ENCODE assay signal across 22 cellular contexts in the genomic region with DNA sequence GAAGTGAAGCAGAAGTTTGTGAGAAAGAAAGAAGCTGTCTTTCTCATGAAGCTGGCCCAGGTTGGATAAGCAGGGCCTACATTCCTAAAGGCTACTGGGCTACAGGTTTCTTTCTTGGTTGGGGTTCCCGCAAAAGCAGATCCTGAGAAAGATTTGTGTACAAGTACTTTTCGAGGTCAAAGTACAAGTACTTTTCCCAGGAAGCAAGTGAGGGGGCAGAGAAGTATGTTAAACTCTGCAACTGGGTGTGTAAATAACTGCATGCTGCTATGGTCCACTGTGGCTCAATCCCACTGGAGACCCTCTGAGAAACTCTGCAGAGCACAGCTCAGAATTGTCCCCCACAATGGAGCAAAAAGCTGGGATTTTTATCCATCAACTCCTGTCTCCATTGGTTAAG. TPM values are rescaled to one million over a fixed set of nuclear protein-coding genes. Genes with fewer than 3 reads are reported as not detected.
A peak's percentile ranks its signal among the peaks of the same experiment; 100 is the strongest.
DNase-seq lines count a peak whose midpoint lies in the region; ATAC-seq, FAIRE-seq and TF ChIP-seq lines count a peak whose summit lies in the region.
"Had no signal": no experiment of that assay in that cellular context is flagged by ENCODE, and none has a peak within 500 bp of the region (broad histone marks: within the 10 kb centered on the region; RNA-seq: fewer than 3 reads in every experiment).

No MANE protein-coding gene starts in this region.

- BruUV-seq in HepG2 (replicated peaks; lab: Mats Ljungman, UMichigan), result no TSS peak

- H3K4me1 ChIP-seq in HepG2 (ENCODE audit: insufficient read depth, low read length) (peaks cover 20% of the 10 kb centered on the region), right lobe of liver (no peaks in the 10 kb centered on the region), mucosa of descending colon (ENCODE audit: low read depth) (no peaks in the 10 kb centered on the region), GM23248 (ENCODE audit: insufficient read depth) (no peaks in the 10 kb centered on the region), uterus (no peaks in the 10 kb centered on the region)
- H3K4me1 ChIP-seq: BE2C had no signal

- no peak overlapping the region for H3K27ac ChIP-seq in HepG2 (ENCODE audit: extremely low read length, insufficient read depth, low read length)
- H3K27ac ChIP-seq in right lobe of liver, result no peak overlapping the region
- no peak overlapping the region for H3K27ac ChIP-seq in GM23248
- no peak overlapping the region for H3K27ac ChIP-seq in uterus
- H3K27ac ChIP-seq: A549; BLaER1 treated with 17β-estradiol and CSF1 and Interleukin-3, amounts not matched to agents 10 nM and 100 nM had no signal

- no peak for TF ChIP-seq CTCF in HepG2 (CRISPR knock-in tag; IDR thresholded peaks at IDR 0.05)
- TF ChIP-seq CTCF in right lobe of liver (IDR thresholded peaks at IDR 0.05), result no peak
- TF ChIP-seq CTCF in mucosa of descending colon (IDR thresholded peaks at IDR 0.05), result no peak
- TF ChIP-seq CTCF in uterus (IDR thresholded peaks at IDR 0.05), result no peak

- ATAC-seq in HepG2, result peak; percentile 52; the same call in 2 of the 3 replicates
- no peak for ATAC-seq in right lobe of liver
- ATAC-seq in mucosa of descending colon, result peak; percentile 48
- ATAC-seq: A549, HCT116 had no signal

- H3K4me3 ChIP-seq in HepG2 (replicated peaks in 1 of 3; ENCODE audit: insufficient read depth in 1 of 3, low read depth in 2 of 3, low read length in 3 of 3) (no peak overlapping the region), right lobe of liver (no peak overlapping the region), mucosa of descending colon (no peak overlapping the region), GM23248 (no peak overlapping the region), uterus (no peak overlapping the region)
- H3K4me3 ChIP-seq: A549; BLaER1 treated with 17β-estradiol and CSF1 and Interleukin-3, amounts not matched to agents 10 nM and 100 nM had no signal

- no peak for TF ChIP-seq RAD21 in HepG2 (CRISPR knock-in tag; IDR thresholded peaks at IDR 0.05)

- H4K20me1 ChIP-seq in HepG2 (ENCODE audit: insufficient read depth, low read length) (no peaks in the 10 kb centered on the region), GM23248 (ENCODE audit: insufficient read depth) (no peaks in the 10 kb centered on the region)
- H4K20me1 ChIP-seq: BLaER1 treated with 17β-estradiol and CSF1 and Interleukin-3, amounts not matched to agents 10 nM and 100 nM had no signal

- H3K9ac ChIP-seq in HepG2 (ENCODE audit: insufficient read depth, low read depth, low read length), result no peak overlapping the region
- H3K9ac ChIP-seq in GM23248, result no peak overlapping the region
- H3K9ac ChIP-seq: BLaER1 treated with 17β-estradiol and CSF1 and Interleukin-3, amounts not matched to agents 10 nM and 100 nM had no signal

- H3K9me3 ChIP-seq in HepG2 (ENCODE audit: low read length), result no peaks in the 10 kb centered on the region
- H3K9me3 ChIP-seq in right lobe of liver, result no peaks in the 10 kb centered on the region
- H3K9me3 ChIP-seq in mucosa of descending colon, result no peaks in the 10 kb centered on the region
- no peaks in the 10 kb centered on the region for H3K9me3 ChIP-seq in GM23248 (ENCODE audit: low read depth)
- H3K9me3 ChIP-seq in uterus, result no peaks in the 10 kb centered on the region
- H3K9me3 ChIP-seq: A549, BE2C, Caco-2 had no signal

- DNase-seq in HepG2 (ENCODE audit: low spot score) (no peak), right lobe of liver (no peak), HuH-7 (ENCODE audit: low spot score) (peak; percentile 21), mucosa of descending colon (peak in 1 of 3 donors; percentile 4), GM23248 (no peak), uterus (no peak), superior temporal gyrus (ENCODE audit: extremely low spot score) (no peak)
- DNase-seq: 8988T; ACHN; AML-193; BE2C; CD4-positive, alpha-beta memory T cell; DMS153; DMS79 treated with DMSO at 0.1 percent for 48 hours; GF-D8; H9 had no signal

- intact Hi-C loops in HepG2 (cut with micrococcal nuclease; ENCODE audit: unreplicated experiment), result no loop called here
- intact Hi-C loops in right lobe of liver (cut with DNase I), result no loop called here
- intact Hi-C loops in mucosa of descending colon (cut with DNase I, micrococcal nuclease), result no loop called here
- intact Hi-C loops in uterus (cut with DNase I; ENCODE audit: low total_unique reads), result no loop called here

- no peak overlapping the region for H2AFZ ChIP-seq in HepG2 (ENCODE audit: low read length)
- no peak overlapping the region for H2AFZ ChIP-seq in GM23248

- TF ChIP-seq POLR2A in HepG2 (IDR thresholded peaks at IDR 0.05; ENCODE audit: insufficient read depth in 1 of 2, low read depth in 2 of 2, low read length in 2 of 2) (no peak), right lobe of liver (IDR thresholded peaks at IDR 0.05) (no peak), uterus (IDR thresholded peaks at IDR 0.05) (no peak)

- CTCF ChIA-PET in HepG2 (lab: Yijun Ruan, JAX; ENCODE audit: low intra/inter-chr PET ratio, low total read pairs), result no interaction called here

- H3K27me3 ChIP-seq in HepG2 (ENCODE audit: control insufficient read depth in 1 of 2, insufficient read depth in 2 of 2, low read length in 2 of 2), result no peaks in the 10 kb centered on the region
- no peaks in the 10 kb centered on the region for H3K27me3 ChIP-seq in right lobe of liver
- H3K27me3 ChIP-seq in GM23248 (replicated peaks; ENCODE audit: insufficient read depth), result no peaks in the 10 kb centered on the region
- H3K27me3 ChIP-seq in uterus, result no peaks in the 10 kb centered on the region
- H3K27me3 ChIP-seq: BE2C; BLaER1 treated with 17β-estradiol and CSF1 and Interleukin-3, amounts not matched to agents 10 nM and 100 nM had no signal

- H3K4me2 ChIP-seq in HepG2 (ENCODE audit: low read depth, low read length) (peak overlapping the region; percentile 29; the same call in 1 of the 2 replicates), GM23248 (ENCODE audit: unreplicated experiment) (no peak overlapping the region)
- H3K4me2 ChIP-seq: A549; BLaER1 treated with 17β-estradiol and CSF1 and Interleukin-3, amounts not matched to agents 10 nM and 100 nM had no signal

- FAIRE-seq in HepG2 (lab: Jason Lieb, UNC), result no peak
- FAIRE-seq: A549, GM12891, GM18507 had no signal

- H3K9me2 ChIP-seq in GM23248 (ENCODE audit: insufficient read depth), result no peaks in the 10 kb centered on the region

- H3F3A ChIP-seq in GM23248 (ENCODE audit: insufficient read depth), result no peaks in the 10 kb centered on the region

- in situ Hi-C loops in HepG2 (cut with HindIII; ENCODE audit: extremely low pct_ligation_motif_present, low pct_unique_long_range_greater_than_20kb) (no loop called here), GM23248 (cut with MboI) (no loop called here)

- WGBS in HepG2 (ENCODE audit: low lambda C conversion rate), result 14% methylated on average over 1 of the region's 2 CpGs
- WGBS in right lobe of liver (ENCODE audit: insufficient coverage, low coverage, low lambda C conversion rate, missing lambda C conversion rate), result 83% methylated on average over 1 of the region's 2 CpGs
- WGBS in GM23248 (ENCODE audit: low coverage in 1 of 2, low lambda C conversion rate in 2 of 2, missing lambda C conversion rate in 2 of 2), 2 experiments, result 42 to 48% methylated on average over 2 of the region's 2 CpGs

- H3K79me2 ChIP-seq in HepG2 (ENCODE audit: insufficient read depth, low read length), result no peaks in the 10 kb centered on the region
- H3K79me2 ChIP-seq in GM23248 (ENCODE audit: insufficient read depth), result no peaks in the 10 kb centered on the region

- TF ChIP-seq EP300 in HepG2 (IDR thresholded peaks at IDR 0.05; ENCODE audit: low read depth in 2 of 2, low read length in 2 of 2), result no peak
- TF ChIP-seq EP300 in HepG2 (CRISPR knock-in tag; IDR thresholded peaks at IDR 0.05; ENCODE audit: borderline replicate concordance), result no peak

- POLR2A ChIA-PET in HepG2 (lab: Yijun Ruan, JAX), result no interaction called here

- H3K36me3 ChIP-seq in HepG2 (replicated peaks in 1 of 2; ENCODE audit: control insufficient read depth in 1 of 2, insufficient read depth in 2 of 2, low read length in 2 of 2) (no peaks in the 10 kb centered on the region), right lobe of liver (no peaks in the 10 kb centered on the region), mucosa of descending colon (ENCODE audit: low read depth) (no peaks in the 10 kb centered on the region), GM23248 (ENCODE audit: low read depth) (no peaks in the 10 kb centered on the region), uterus (no peaks in the 10 kb centered on the region)
- H3K36me3 ChIP-seq: BE2C; BLaER1 treated with 17β-estradiol and CSF1 and Interleukin-3, amounts not matched to agents 10 nM and 100 nM had no signal

RNA-seq across cellular contexts. Expression of a gene that starts 28.7 kb away (rescaled TPM):
- 183 and 263 TPM in 2 replicates for total RNA-seq in HepG2 (2016; rRNA removed; fragmentation: Illumina TruSeq; extraction: Trizol)
- 108 and 122 TPM in 2 replicates for total RNA-seq in HepG2 (2016; cell fraction: cytosol; rRNA removed; fragmentation: Illumina TruSeq; extraction: Trizol; ENCODE audit: low read depth)
- 173 and 263 TPM in 2 replicates for total RNA-seq in HepG2 (2016; cell fraction: insoluble cytoplasmic fraction; rRNA removed; fragmentation: Illumina TruSeq; extraction: Trizol)
- total RNA-seq in HepG2 (2016; cell fraction: membrane; rRNA removed; fragmentation: Illumina TruSeq; extraction: Trizol), result 189 and 198 TPM in 2 replicates
- total RNA-seq in HepG2 (2016; cell fraction: nucleus; rRNA removed; fragmentation: Illumina TruSeq; extraction: Trizol), result 85.6 and 86.2 TPM in 2 replicates
- 20.9 and 30.3 TPM in 2 replicates for polyA plus RNA-seq in HepG2 (2011; rRNA removed)
- polyA plus RNA-seq in HepG2 (2011; cell fraction: cytosol; rRNA removed), result 22.8 and 30.7 TPM in 2 replicates
- 14.0 and 17.1 TPM in 2 replicates for polyA plus RNA-seq in HepG2 (2011; cell fraction: nucleus; rRNA removed)
- polyA plus RNA-seq in HepG2 (2012), result 59.3 and 101 TPM in 2 replicates
- 149 and 210 TPM in 2 replicates for polyA plus RNA-seq in HepG2 (2016; cell fraction: cytosol; fragmentation: Illumina TruSeq; extraction: Trizol; ENCODE audit: low read depth)
- polyA plus RNA-seq in HepG2 (2016; cell fraction: insoluble cytoplasmic fraction; fragmentation: Illumina TruSeq; extraction: Trizol; ENCODE audit: low read depth), result 310 and 333 TPM in 2 replicates
- 229 and 256 TPM in 2 replicates for polyA plus RNA-seq in HepG2 (2016; cell fraction: membrane; fragmentation: Illumina TruSeq; extraction: Trizol; ENCODE audit: low read depth)
- polyA plus RNA-seq in HepG2 (2016; cell fraction: nucleus; fragmentation: Illumina TruSeq; extraction: Trizol; ENCODE audit: insufficient read depth, low read depth), result 161 and 170 TPM in 2 replicates
- 7.2 and 7.6 TPM in 2 replicates for polyA minus RNA-seq in HepG2 (2011; rRNA and poly(A)+ RNA removed; ENCODE audit: low replicate concordance)
- 3.7 and 7.6 TPM in 2 replicates for polyA minus RNA-seq in HepG2 (2011; cell fraction: cytosol; rRNA and poly(A)+ RNA removed)
- polyA minus RNA-seq in HepG2 (2011; cell fraction: nucleus; rRNA and poly(A)+ RNA removed), result 31.2 and 35.9 TPM in 2 replicates
- 10 to 100 TPM in 5 of 6 experiments, 1 to 10 TPM in 1; 8.7 to 26.2 (median 21.8) TPM for total RNA-seq in right lobe of liver
- 10 to 100 TPM; 27.2 to 44.0 (median 30.2) TPM for total RNA-seq in mucosa of descending colon
- total RNA-seq in GM23248 (2014; rRNA removed; shearing (Covaris generic)), result 19.7 and 34.4 TPM in 2 replicates
- 110 and 117 TPM in 2 replicates for polyA plus RNA-seq in GM23248 (2016; fragmentation: Nextera tagmentation; extraction: Ambion mirVana)
- 10 to 100 TPM; 30.7 to 82.0 (median 50.0) TPM for total RNA-seq in uterus

RNA-seq across cellular contexts. Expression of a gene that starts 33.8 kb away (rescaled TPM):
- total RNA-seq in HepG2 (2016; rRNA removed; fragmentation: Illumina TruSeq; extraction: Trizol), result 48.0 and 65.3 TPM in 2 replicates
- 8.4 and 10.1 TPM in 2 replicates for total RNA-seq in HepG2 (2016; cell fraction: cytosol; rRNA removed; fragmentation: Illumina TruSeq; extraction: Trizol; ENCODE audit: low read depth)
- 42.6 and 60.3 TPM in 2 replicates for total RNA-seq in HepG2 (2016; cell fraction: insoluble cytoplasmic fraction; rRNA removed; fragmentation: Illumina TruSeq; extraction: Trizol)
- total RNA-seq in HepG2 (2016; cell fraction: membrane; rRNA removed; fragmentation: Illumina TruSeq; extraction: Trizol), result 25.0 and 26.9 TPM in 2 replicates
- total RNA-seq in HepG2 (2016; cell fraction: nucleus; rRNA removed; fragmentation: Illumina TruSeq; extraction: Trizol), result 34.2 and 39.9 TPM in 2 replicates
- 28.3 and 29.9 TPM in 2 replicates for polyA plus RNA-seq in HepG2 (2011; rRNA removed)
- 11.7 and 18.3 TPM in 2 replicates for polyA plus RNA-seq in HepG2 (2011; cell fraction: cytosol; rRNA removed)
- polyA plus RNA-seq in HepG2 (2011; cell fraction: nucleus; rRNA removed), result 21.0 and 28.7 TPM in 2 replicates
- 23.2 and 32.9 TPM in 2 replicates for polyA plus RNA-seq in HepG2 (2012)
- 3.4 and 5.0 TPM in 2 replicates for polyA plus RNA-seq in HepG2 (2016; cell fraction: cytosol; fragmentation: Illumina TruSeq; extraction: Trizol; ENCODE audit: low read depth)
- 27.6 and 28.0 TPM in 2 replicates for polyA plus RNA-seq in HepG2 (2016; cell fraction: insoluble cytoplasmic fraction; fragmentation: Illumina TruSeq; extraction: Trizol; ENCODE audit: low read depth)
- polyA plus RNA-seq in HepG2 (2016; cell fraction: membrane; fragmentation: Illumina TruSeq; extraction: Trizol; ENCODE audit: low read depth), result 8.9 and 9.9 TPM in 2 replicates
- polyA plus RNA-seq in HepG2 (2016; cell fraction: nucleus; fragmentation: Illumina TruSeq; extraction: Trizol; ENCODE audit: insufficient read depth, low read depth), result 24.8 and 33.1 TPM in 2 replicates
- polyA minus RNA-seq in HepG2 (2011; rRNA and poly(A)+ RNA removed; ENCODE audit: low replicate concordance), result 21.4 and 43.4 TPM in 2 replicates
- 21.0 and 29.9 TPM in 2 replicates for polyA minus RNA-seq in HepG2 (2011; cell fraction: cytosol; rRNA and poly(A)+ RNA removed)
- 38.9 and 43.9 TPM in 2 replicates for polyA minus RNA-seq in HepG2 (2011; cell fraction: nucleus; rRNA and poly(A)+ RNA removed)
- 10 to 100 TPM; 12.5 to 22.9 (median 15.3) TPM for total RNA-seq in right lobe of liver
- 10 to 100 TPM; 56.7 to 81.2 (median 74.5) TPM for total RNA-seq in mucosa of descending colon
- total RNA-seq in GM23248 (2014; rRNA removed; shearing (Covaris generic)), result 12.0 and 13.3 TPM in 2 replicates
- 5.1 and 7.2 TPM in 2 replicates for polyA plus RNA-seq in GM23248 (2016; fragmentation: Nextera tagmentation; extraction: Ambion mirVana)
- total RNA-seq in uterus, result 10 to 100 TPM; 34.7 to 50.0 (median 38.5) TPM

Comparison
In these comparisons a context has a peak if more than half of its experiments do, and no peak if none do; other contexts are left out.
1. ATAC-seq: peak in HepG2 (single experiment) and mucosa of descending colon (single experiment); none in right lobe of liver (0 of 4).